ENCODE assay signal across 9 cellular contexts in the genomic region with DNA sequence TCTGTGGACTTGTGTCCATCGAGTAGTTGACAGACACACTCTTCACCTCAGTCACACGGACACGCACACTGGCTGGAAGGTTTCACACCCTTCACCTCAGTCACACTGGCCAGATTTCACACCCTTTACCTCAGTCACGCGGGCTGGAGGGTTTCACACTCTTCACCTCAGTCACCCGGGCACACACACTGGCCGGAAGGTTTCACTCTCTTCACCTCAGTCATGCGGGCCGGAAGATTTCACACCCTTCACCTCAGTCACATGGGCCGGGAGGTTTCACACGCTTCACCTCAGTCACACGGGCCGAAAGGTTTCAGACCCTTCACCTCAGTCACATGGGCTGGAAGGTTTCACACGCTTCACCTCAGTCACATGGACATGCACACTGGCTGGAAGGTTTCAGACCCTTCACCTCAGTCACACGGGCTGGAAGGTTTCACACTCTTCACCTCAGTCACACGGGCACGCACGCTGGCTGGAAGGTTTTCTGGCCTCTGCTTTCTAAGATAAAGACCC.
DNase-seq lines count a peak whose midpoint lies in the region; ATAC-seq and TF ChIP-seq lines count a peak whose summit lies in the region.
"Had no signal": no experiment of that assay in that cellular context is flagged by ENCODE, and none has a peak within 500 bp of the region (broad histone marks: within the 10 kb centered on the region; RNA-seq: fewer than 3 reads in every experiment).

No MANE protein-coding gene starts in this region.

- TF ChIP-seq CTCF in OCI-LY7 (conservative IDR thresholded peaks at IDR 0.05; ENCODE audit: low read length), result no peak

- POLR2A ChIA-PET in OCI-LY7 (lab: Charles Lee), result no interaction called here

- H3K4me1 ChIP-seq in OCI-LY7 (ENCODE audit: insufficient read depth, low read length, poor library complexity, severe bottlenecking), result peaks cover 5% of the 10 kb centered on the region

- DNase-seq in stimulated activated CD8-positive, alpha-beta memory T cell treated with anti-CD3 and anti-CD28 coated beads, Interleukin-15, amount 100 ng/mL, for 4 hours (ENCODE audit: low read depth in 2 of 2), result peak; percentile 8 to 19
- DNase-seq in OCI-LY7 (ENCODE audit: low spot score) (no peak), NCI-H1436 (lab: John Stamatoyannopoulos, UW) (no peak), NCI-H1092 (lab: John Stamatoyannopoulos, UW) (no peak)
- no peak for DNase-seq in activated naive CD4-positive, alpha-beta T cell (lab: John Stamatoyannopoulos, UW)
- DNase-seq: islet precursor cell had no signal

- H4K20me1 ChIP-seq in OCI-LY7 (ENCODE audit: insufficient read depth, low read length), result no peaks in the 10 kb centered on the region

- no peaks in the 10 kb centered on the region for H3K9me3 ChIP-seq in OCI-LY7 (ENCODE audit: low read length)

- no peaks in the 10 kb centered on the region for H3K9me2 ChIP-seq in OCI-LY7 (ENCODE audit: insufficient read depth, low read length)

- H3K4me3 ChIP-seq in OCI-LY7 (ENCODE audit: low read depth, low read length, poor library complexity, severe bottlenecking), result no peak overlapping the region

- no peaks in the 10 kb centered on the region for H3K79me2 ChIP-seq in OCI-LY7 (ENCODE audit: insufficient read depth, low read depth, low read length)

- no peaks in the 10 kb centered on the region for H3K36me3 ChIP-seq in OCI-LY7 (ENCODE audit: insufficient read depth, low read length)

- H2AFZ ChIP-seq in OCI-LY7 (ENCODE audit: low read length), result no peak overlapping the region

- intact Hi-C loops in OCI-LY7 (cut with micrococcal nuclease; ENCODE audit: unreplicated experiment), result no loop called here

- peak; percentile 54 for ATAC-seq in GM18870 (IDR thresholded peaks at IDR 0.05; ENCODE audit: unreplicated experiment)
- peak; percentile 68 for ATAC-seq in GM21717 (IDR thresholded peaks at IDR 0.05; ENCODE audit: unreplicated experiment)
- ATAC-seq in HG03565 (IDR thresholded peaks at IDR 0.05; ENCODE audit: unreplicated experiment), result peak; percentile 47

- no TSS peak for BruUV-seq in OCI-LY7 (replicated peaks; lab: Mats Ljungman, UMichigan)

- no peak overlapping the region for H3K4me2 ChIP-seq in OCI-LY7 (ENCODE audit: low read length)

- no peak overlapping the region for H3K27ac ChIP-seq in OCI-LY7 (ENCODE audit: low read depth, low read length, poor library complexity, severe bottlenecking)

- CTCF ChIA-PET in OCI-LY7 (lab: Charles Lee; ENCODE audit: unreplicated experiment), result no interaction called here

Comparison
In these comparisons a context has a peak if more than half of its experiments do, and no peak if none do; other contexts are left out.
1. DNase-seq: peak in stimulated activated CD8-positive, alpha-beta memory T cell treated with anti-CD3 and anti-CD28 coated beads, Interleukin-15, amount 100 ng/mL, for 4 hours (2 of 2); none in OCI-LY7 (single experiment), NCI-H1436 (single experiment), activated naive CD4-positive, alpha-beta T cell (0 of 4) and NCI-H1092 (single experiment).
2. Peak in every context shown above with its lines, with median percentiles within 50 percentile points of each other: ATAC-seq.